In genomic region chr5:155624597-155625241, GRCh38 we compare ENCODE assay signal across 20 cellular contexts.
DNase-seq lines count a peak whose midpoint lies in the region; ATAC-seq and TF ChIP-seq lines count a peak whose summit lies in the region.
"Had no signal": no experiment of that assay in that cellular context is flagged by ENCODE, and none has a peak within 500 bp of the region (broad histone marks: within the 10 kb centered on the region; RNA-seq: fewer than 3 reads in every experiment).

No MANE protein-coding gene starts in this region.

- ATAC-seq in mucosa of descending colon, result peak; percentile 75
- ATAC-seq: A549 had no signal

- H3K27me3 ChIP-seq in colonic mucosa, result no peaks in the 10 kb centered on the region

- no peaks in the 10 kb centered on the region for H3K9me3 ChIP-seq in colonic mucosa
- no peaks in the 10 kb centered on the region for H3K9me3 ChIP-seq in mucosa of descending colon
- H3K9me3 ChIP-seq: A549, Caco-2 had no signal

- H3K27ac ChIP-seq in colonic mucosa, result peak overlapping the region; percentile 62
- H3K27ac ChIP-seq: 22Rv1, A549, C4-2B, HL-60 had no signal

- no peak overlapping the region for H3K9ac ChIP-seq in colonic mucosa (ENCODE audit: low read depth in 2 of 2, low read length in 2 of 2)

- H3K4me1 ChIP-seq in colonic mucosa, result no peaks in the 10 kb centered on the region
- H3K4me1 ChIP-seq in mucosa of descending colon (ENCODE audit: low read depth), result peaks cover 10% of the 10 kb centered on the region
- H3K4me1 ChIP-seq: A549 had no signal

- intact Hi-C loops in colonic mucosa (cut with DNase I) (no loop called here), mucosa of descending colon (cut with DNase I, micrococcal nuclease) (no loop called here)

- H3K4me3 ChIP-seq in colonic mucosa (no peak overlapping the region), mucosa of descending colon (no peak overlapping the region)
- H3K4me3 ChIP-seq: A549 had no signal

- DNase-seq in NCI-H748 (lab: John Stamatoyannopoulos, UW; ENCODE audit: unreplicated experiment) (peak; percentile 4), NCI-H748 treated with DMSO at 0.1 percent for 48 hours (lab: John Stamatoyannopoulos, UW) (no peak), colonic mucosa (no peak), mucosa of descending colon (no peak), NCI-H524 treated with DMSO at 0.1 percent for 48 hours (lab: John Stamatoyannopoulos, UW) (no peak), NCI-H1436 (lab: John Stamatoyannopoulos, UW) (no peak), MV-4-11 (lab: John Stamatoyannopoulos, UW) (no peak)
- DNase-seq in activated effector memory CD4-positive, alpha-beta T cell treated with anti-CD3 and anti-CD28 coated beads, Interleukin-2, amount 50 U/mL, for 16 hours, result no peak
- DNase-seq: AML-193; Caco-2; CD4-positive, alpha-beta T cell; DMS153; DMS79; GDM1; GOT3; H9 had no signal

- no peaks in the 10 kb centered on the region for H3K36me3 ChIP-seq in colonic mucosa
- H3K36me3 ChIP-seq in mucosa of descending colon (ENCODE audit: low read depth), result no peaks in the 10 kb centered on the region

- TF ChIP-seq CTCF in colonic mucosa (IDR thresholded peaks at IDR 0.05) (no peak), mucosa of descending colon (IDR thresholded peaks at IDR 0.05) (no peak)
